Comparison of ENCODE assay signal across 8 cellular contexts in genomic region chr10:119516381-119517234, GRCh38. TPM values are rescaled to one million over a fixed set of nuclear protein-coding genes. Genes with fewer than 3 reads are reported as not detected.
DNase-seq lines count a peak whose midpoint lies in the region; ATAC-seq and TF ChIP-seq lines count a peak whose summit lies in the region.

No MANE protein-coding gene starts in this region.

- ATAC-seq in GM18907 (IDR thresholded peaks at IDR 0.05; ENCODE audit: unreplicated experiment) (peak; percentile 83), HG02981 (IDR thresholded peaks at IDR 0.05; ENCODE audit: unreplicated experiment) (peak; percentile 72)

- H3K27me3 Mint-ChIP-seq in activated naive CD4-positive, alpha-beta T cell treated with anti-CD3 and anti-CD28 coated beads for 36 hours (ENCODE audit: low read depth), result no peaks in the 10 kb centered on the region

- peak overlapping the region; percentile 43 for H3K4me3 Mint-ChIP-seq in activated naive CD4-positive, alpha-beta T cell treated with anti-CD3 and anti-CD28 coated beads for 36 hours

- H3K9me3 Mint-ChIP-seq in activated naive CD4-positive, alpha-beta T cell treated with anti-CD3 and anti-CD28 coated beads for 36 hours, result no peaks in the 10 kb centered on the region

- no peaks in the 10 kb centered on the region for H3K4me1 ChIP-seq in muscle layer of duodenum (ENCODE audit: control insufficient read depth in 1 of 2, insufficient read depth in 2 of 2, low read length in 2 of 2)

- H3K27ac ChIP-seq in muscle layer of duodenum (ENCODE audit: low read length) (peak overlapping the region; percentile 7), coronary artery (peak overlapping the region in 1 of 2 donors; percentile 64)

- no peaks in the 10 kb centered on the region for H3K27me3 ChIP-seq in muscle layer of duodenum (ENCODE audit: low read depth, low read length)

- peak overlapping the region; percentile 90 for H3K27ac Mint-ChIP-seq in activated naive CD4-positive, alpha-beta T cell treated with anti-CD3 and anti-CD28 coated beads for 36 hours

- no peaks in the 10 kb centered on the region for H3K9me3 ChIP-seq in muscle layer of duodenum (ENCODE audit: control insufficient read depth in 1 of 2, low read length in 2 of 2)

- TF ChIP-seq CTCF in coronary artery (IDR thresholded peaks at IDR 0.05), result no peak

- DNase-seq in RPMI8226, result peak; percentile 74
- DNase-seq in activated naive CD4-positive, alpha-beta T cell treated with anti-CD3 and anti-CD28 coated beads for 36 hours, result peak; percentile 92
- DNase-seq in NCI-H187 (lab: John Stamatoyannopoulos, UW), result no peak
- no peak for DNase-seq in coronary artery (ENCODE audit: low spot score)
- no peak for DNase-seq in HK-2 (ENCODE audit: unreplicated experiment)

- H3K4me3 ChIP-seq in muscle layer of duodenum (ENCODE audit: low read depth in 1 of 2, low read length in 2 of 2) (no peak overlapping the region), coronary artery (no peak overlapping the region)

- peaks cover 0 to 17% of the 10 kb centered on the region in 2 donors for H3K36me3 ChIP-seq in muscle layer of duodenum (ENCODE audit: control insufficient read depth in 1 of 2, insufficient read depth in 2 of 2, low read length in 2 of 2)

- CTCF ChIA-PET in activated naive CD4-positive, alpha-beta T cell treated with anti-CD3 and anti-CD28 coated beads for 36 hours (lab: Charles Lee), result interaction anchor here (0.6 to 3.0 kb wide), 10 partner anchors 8 to 310 kb away, joined by 3 to 30 read pairs (median 8); partner anchors contain the start of gene RGS10

- H3K4me1 Mint-ChIP-seq in activated naive CD4-positive, alpha-beta T cell treated with anti-CD3 and anti-CD28 coated beads for 36 hours (ENCODE audit: low read depth), result peaks cover 68% of the 10 kb centered on the region

- intact Hi-C loops in activated naive CD4-positive, alpha-beta T cell treated with anti-CD3 and anti-CD28 coated beads for 36 hours (cut with micrococcal nuclease), result loop anchor here (1.0 to 2.0 kb wide), 8 partner anchors 14 to 308 kb away; partner anchors contain the start of gene RGS10

- H3K36me3 Mint-ChIP-seq in activated naive CD4-positive, alpha-beta T cell treated with anti-CD3 and anti-CD28 coated beads for 36 hours (ENCODE audit: low read depth), result peaks cover 51% of the 10 kb centered on the region

RNA-seq across cellular contexts. Expression of gene RGS10, which starts 25.9 kb away (rescaled TPM):
- total RNA-seq in activated naive CD4-positive, alpha-beta T cell treated with anti-CD3 and anti-CD28 coated beads for 36 hours, result 100 to 1,000 TPM; 234 to 240 TPM

Comparison
In these comparisons a context has a peak if more than half of its experiments do, and no peak if none do; other contexts are left out.
1. DNase-seq: peak in RPMI8226 (single experiment) and activated naive CD4-positive, alpha-beta T cell treated with anti-CD3 and anti-CD28 coated beads for 36 hours (single experiment); none in NCI-H187 (0 of 2), coronary artery (single experiment) and HK-2 (single experiment).